In genomic region chr17:42560246-42560645, GRCh38 we compare ENCODE assay signal across 18 cellular contexts. TPM values are rescaled to one million over a fixed set of nuclear protein-coding genes. Genes with fewer than 3 reads are reported as not detected.
DNase-seq lines count a peak whose midpoint lies in the region; ATAC-seq, FAIRE-seq and TF ChIP-seq lines count a peak whose summit lies in the region.
"Had no signal": no experiment of that assay in that cellular context is flagged by ENCODE, and none has a peak within 500 bp of the region (broad histone marks: within the 10 kb centered on the region; RNA-seq: fewer than 3 reads in every experiment).

No MANE protein-coding gene starts in this region.

- no peak for TF ChIP-seq POLR2A in ovary (IDR thresholded peaks at IDR 0.05)

- intact Hi-C loops in CD4-positive, alpha-beta memory T cell (cut with micrococcal nuclease) = no loop called here
- intact Hi-C loops in ovary (cut with DNase I) = no loop called here

- 78 to 89% (median 81%) methylated on average over 3 of the region's 3 CpGs for WGBS in ovary, 3 donors

- H3K27me3 Mint-ChIP-seq in CD4-positive, alpha-beta memory T cell = no peaks in the 10 kb centered on the region
- no peaks in the 10 kb centered on the region for H3K27me3 Mint-ChIP-seq in activated T-helper 17 cell treated with anti-CD3 and anti-CD28 coated beads, Interleukin-2, amount 50 U/mL, for 72 hours

- H3K36me3 ChIP-seq in ACC112 (ENCODE audit: insufficient read depth, low read length) (no peaks in the 10 kb centered on the region; the same call in 1 of the 2 replicates), mucosa of stomach (ENCODE audit: control insufficient read depth, insufficient read depth, low read length) (peaks cover 9% of the 10 kb centered on the region), ovary (no peaks in the 10 kb centered on the region)
- peaks cover 13% of the 10 kb centered on the region for H3K36me3 ChIP-seq in CD4-positive, alpha-beta memory T cell (ENCODE audit: insufficient read depth, low read length)

- CTCF ChIA-PET in CD4-positive, alpha-beta memory T cell (lab: Charles Lee; ENCODE audit: partially characterized antibody) = interaction anchor here (2.0 kb wide), 1 partner anchor 12 kb away, joined by 9 read pairs; no protein-coding TSS in a partner anchor

- peaks cover 13% of the 10 kb centered on the region for H3K4me1 ChIP-seq in ACC112 (ENCODE audit: control insufficient read depth, insufficient read depth, low read length, unreplicated experiment)
- peaks cover 33% of the 10 kb centered on the region for H3K4me1 ChIP-seq in CD4-positive, alpha-beta memory T cell (ENCODE audit: insufficient read depth, low read length)
- peaks cover 42% of the 10 kb centered on the region for H3K4me1 ChIP-seq in mucosa of stomach (ENCODE audit: control insufficient read depth, insufficient read depth, low read length)
- H3K4me1 ChIP-seq in ovary (ENCODE audit: insufficient read depth) = peaks cover 18% of the 10 kb centered on the region
- H3K4me1 ChIP-seq: BE2C had no signal

- H3K27me3 ChIP-seq in ACC112 (ENCODE audit: insufficient read depth, low read length) (no peaks in the 10 kb centered on the region), mucosa of stomach (ENCODE audit: control insufficient read depth, insufficient read depth, low read length) (no peaks in the 10 kb centered on the region), ovary (no peaks in the 10 kb centered on the region)
- H3K27me3 ChIP-seq in CD4-positive, alpha-beta memory T cell (ENCODE audit: insufficient read depth, low read length) = no peaks in the 10 kb centered on the region
- H3K27me3 ChIP-seq: BE2C had no signal

- peaks cover 39% of the 10 kb centered on the region for H3K79me2 ChIP-seq in ACC112 (ENCODE audit: control insufficient read depth, insufficient read depth, low read length, unreplicated experiment)

- H3K4me3 Mint-ChIP-seq in CD4-positive, alpha-beta memory T cell = peak overlapping the region in 3 of 8 donors; percentile 40 to 73 (median 61)
- peak overlapping the region; percentile 93 for H3K4me3 Mint-ChIP-seq in activated T-helper 17 cell treated with anti-CD3 and anti-CD28 coated beads, Interleukin-2, amount 50 U/mL, for 72 hours

- H3K27ac ChIP-seq in ACC112 (ENCODE audit: low read depth, low read length) = no peak overlapping the region
- no peak overlapping the region for H3K27ac ChIP-seq in CD4-positive, alpha-beta memory T cell (ENCODE audit: low read depth, low read length)
- H3K27ac ChIP-seq in ovary = no peak overlapping the region
- H3K27ac ChIP-seq: PC-9 had no signal

- H3K27ac Mint-ChIP-seq in CD4-positive, alpha-beta memory T cell = peak overlapping the region in 4 of 7 donors; percentile 2 to 96 (median 64)
- H3K27ac Mint-ChIP-seq in activated T-helper 17 cell treated with anti-CD3 and anti-CD28 coated beads, Interleukin-2, amount 50 U/mL, for 72 hours = peak overlapping the region; percentile 5

- DNase-seq in CD4-positive, alpha-beta memory T cell = no peak
- no peak for DNase-seq in AML-193 (lab: John Stamatoyannopoulos, UW)
- no peak for DNase-seq in D721Med (ENCODE audit: insufficient read length, low spot score)
- DNase-seq in ovary = no peak
- DNase-seq: activated CD4-positive, alpha-beta T cell treated with anti-CD3 and anti-CD28 coated beads, Interleukin-2, amount 50 U/mL, for 1 hour; anterior cingulate cortex; BE2C; foreskin fibroblast; GF-D8; NCI-H2029 treated with DMSO at 0.1 percent for 48 hours; NCI-H526 treated with DMSO at 0.1 percent for 48 hours; PC-9; stimulated activated CD4-positive, alpha-beta T cell treated with anti-CD3 and anti-CD28 coated beads, Interleukin-4, amount 100 ng/mL, for 1 hour had no signal

- ATAC-seq in activated T-helper 17 cell treated with anti-CD3 and anti-CD28 coated beads, Interleukin-2, amount 50 U/mL, for 72 hours (replicated peaks) = no peak

- H3K36me3 Mint-ChIP-seq in CD4-positive, alpha-beta memory T cell = peaks cover 0 to 17% of the 10 kb centered on the region in 2 donors
- peaks cover 25% of the 10 kb centered on the region for H3K36me3 Mint-ChIP-seq in activated T-helper 17 cell treated with anti-CD3 and anti-CD28 coated beads, Interleukin-2, amount 50 U/mL, for 72 hours (ENCODE audit: low read depth)

- H3K9me3 ChIP-seq in CD4-positive, alpha-beta memory T cell (ENCODE audit: control insufficient read depth in 1 of 2, low read length in 2 of 2) = no peaks in the 10 kb centered on the region
- H3K9me3 ChIP-seq in mucosa of stomach (ENCODE audit: control insufficient read depth, low read length) (no peaks in the 10 kb centered on the region), ovary (no peaks in the 10 kb centered on the region)
- H3K9me3 ChIP-seq: BE2C had no signal

- H2AFZ ChIP-seq in ACC112 (ENCODE audit: low read length, unreplicated experiment) = no peak overlapping the region
- H2AFZ ChIP-seq: PC-9 had no signal

- TF ChIP-seq EP300 in ovary (IDR thresholded peaks at IDR 0.05) = no peak

- POLR2A ChIA-PET in CD4-positive, alpha-beta memory T cell (lab: Charles Lee; ENCODE audit: partially characterized antibody) = interaction anchor here (1.0 kb wide), 1 partner anchor 19 kb away, joined by 3 read pairs; no protein-coding TSS in a partner anchor

- TF ChIP-seq CTCF in D721Med (IDR thresholded peaks at IDR 0.05; ENCODE audit: insufficient read depth, missing control alignments) = no peak
- no peak for TF ChIP-seq CTCF in ovary (IDR thresholded peaks at IDR 0.05)

- no peak for FAIRE-seq in D721Med (lab: Jason Lieb, UNC)
- FAIRE-seq: GM12891, TTC549 had no signal

- peak overlapping the region; percentile 15 for H3K9ac ChIP-seq in mucosa of stomach (ENCODE audit: low read length)

- H3K4me3 ChIP-seq in ACC112 (ENCODE audit: low read depth, low read length) (peak overlapping the region; percentile 46; the same call in 1 of the 2 replicates), mucosa of stomach (ENCODE audit: low read length) (no peak overlapping the region), ovary (no peak overlapping the region)
- no peak overlapping the region for H3K4me3 ChIP-seq in CD4-positive, alpha-beta memory T cell (ENCODE audit: low read length in 2 of 2)
- H3K4me3 ChIP-seq: PC-9 had no signal

- H3K9me3 Mint-ChIP-seq in CD4-positive, alpha-beta memory T cell = peaks cover 0 to 2% (median 0%) of the 10 kb centered on the region in 8 donors
- no peaks in the 10 kb centered on the region for H3K9me3 Mint-ChIP-seq in activated T-helper 17 cell treated with anti-CD3 and anti-CD28 coated beads, Interleukin-2, amount 50 U/mL, for 72 hours

- peaks cover 12 to 49% (median 32%) of the 10 kb centered on the region in 4 donors for H3K4me1 Mint-ChIP-seq in CD4-positive, alpha-beta memory T cell
- peaks cover 10% of the 10 kb centered on the region for H3K4me1 Mint-ChIP-seq in activated T-helper 17 cell treated with anti-CD3 and anti-CD28 coated beads, Interleukin-2, amount 50 U/mL, for 72 hours

RNA-seq across cellular contexts. Expression of gene COASY, which starts 1.7 kb away (rescaled TPM):
- total RNA-seq in CD4-positive, alpha-beta memory T cell = 10 to 100 TPM; 65.2 to 71.1 TPM
- polyA plus RNA-seq in CD4-positive, alpha-beta memory T cell = 10 to 100 TPM; 44.6 to 66.0 TPM
- 100 to 1,000 TPM in 1 of 2 donors, 10 to 100 TPM in 1; 76.7 to 108 TPM for total RNA-seq in activated T-helper 17 cell treated with anti-CD3 and anti-CD28 coated beads, Interleukin-2, amount 50 U/mL, for 72 hours
- total RNA-seq in ovary = 10 to 100 TPM; 13.8 to 51.2 (median 41.0) TPM
- 10 to 100 TPM; 22.6 to 37.6 TPM for polyA plus RNA-seq in ovary

RNA-seq across cellular contexts. Expression of gene MLX, which starts 6.7 kb away (rescaled TPM):
- 10 to 100 TPM; 73.3 to 73.7 TPM for total RNA-seq in CD4-positive, alpha-beta memory T cell
- 10 to 100 TPM; 38.1 to 53.6 TPM for polyA plus RNA-seq in CD4-positive, alpha-beta memory T cell
- total RNA-seq in activated T-helper 17 cell treated with anti-CD3 and anti-CD28 coated beads, Interleukin-2, amount 50 U/mL, for 72 hours = 10 to 100 TPM; 46.2 to 57.8 TPM
- 10 to 100 TPM; 16.5 to 37.0 (median 24.4) TPM for total RNA-seq in ovary
- 10 to 100 TPM; 24.3 to 50.8 TPM for polyA plus RNA-seq in ovary

RNA-seq across cellular contexts. Expression of gene HSD17B1, which starts 7.5 kb away (rescaled TPM):
- total RNA-seq in CD4-positive, alpha-beta memory T cell = 1 to 10 TPM; 1.2 TPM
- under 1 TPM; 0.07 to 0.88 TPM for polyA plus RNA-seq in CD4-positive, alpha-beta memory T cell
- under 1 TPM; 0.82 to 0.90 TPM for total RNA-seq in activated T-helper 17 cell treated with anti-CD3 and anti-CD28 coated beads, Interleukin-2, amount 50 U/mL, for 72 hours
- 10 to 100 TPM in 1 of 7 donors, 1 to 10 TPM in 6; 4.3 to 16.7 (median 6.5) TPM for total RNA-seq in ovary
- 10 to 100 TPM in 1 of 2 donors, 1 to 10 TPM in 1; 2.1 to 18.1 TPM for polyA plus RNA-seq in ovary

RNA-seq across cellular contexts. Expression of gene PSMC3IP, which starts 17.3 kb away (rescaled TPM):
- total RNA-seq in CD4-positive, alpha-beta memory T cell = 1 to 10 TPM; 3.4 to 4.5 TPM
- 1 to 10 TPM in 1 of 2 donors, under 1 TPM in 1; 0.93 to 1.9 TPM for polyA plus RNA-seq in CD4-positive, alpha-beta memory T cell
- 10 to 100 TPM; 25.9 to 34.2 TPM for total RNA-seq in activated T-helper 17 cell treated with anti-CD3 and anti-CD28 coated beads, Interleukin-2, amount 50 U/mL, for 72 hours
- 1 to 10 TPM; 1.4 to 5.3 (median 3.8) TPM for total RNA-seq in ovary
- polyA plus RNA-seq in ovary = 1 to 10 TPM; 7.2 to 7.5 TPM

RNA-seq across cellular contexts. Expression of gene NAGLU, which starts 24.2 kb away (rescaled TPM):
- total RNA-seq in CD4-positive, alpha-beta memory T cell = 10 to 100 TPM; 20.6 to 22.8 TPM
- 10 to 100 TPM in 1 of 2 donors, 1 to 10 TPM in 1; 8.5 to 15.5 TPM for polyA plus RNA-seq in CD4-positive, alpha-beta memory T cell
- 10 to 100 TPM in 1 of 2 donors, 1 to 10 TPM in 1; 8.4 to 11.0 TPM for total RNA-seq in activated T-helper 17 cell treated with anti-CD3 and anti-CD28 coated beads, Interleukin-2, amount 50 U/mL, for 72 hours
- total RNA-seq in ovary = 10 to 100 TPM; 28.5 to 49.6 (median 40.0) TPM
- polyA plus RNA-seq in ovary = 10 to 100 TPM in 1 of 2 donors, 1 to 10 TPM in 1; 9.7 to 49.1 TPM
